Comparison of ENCODE assay signal across 10 cellular contexts in genomic region chr12:13164859-13165577, GRCh38. TPM values are rescaled to one million over a fixed set of nuclear protein-coding genes. Genes with fewer than 3 reads are reported as not detected.
A peak's percentile ranks its signal among the peaks of the same experiment; 100 is the strongest.
DNase-seq lines count a peak whose midpoint lies in the region; ATAC-seq and TF ChIP-seq lines count a peak whose summit lies in the region.
"Had no signal": no experiment of that assay in that cellular context is flagged by ENCODE, and none has a peak within 500 bp of the region (broad histone marks: within the 10 kb centered on the region; RNA-seq: fewer than 3 reads in every experiment).

No MANE protein-coding gene starts in this region.

- peak overlapping the region; percentile 59 for H3K27ac Mint-ChIP-seq in activated naive CD8-positive, alpha-beta T cell
- H3K27ac Mint-ChIP-seq in activated naive CD8-positive, alpha-beta T cell treated with anti-CD3 and anti-CD28 coated beads, Interleukin-2, amount 50 U/mL, for 24 hours = no peak overlapping the region

- H3K4me1 ChIP-seq in RWPE2 (ENCODE audit: insufficient read depth, poor library complexity, severe bottlenecking) (peaks cover 25% of the 10 kb centered on the region), upper lobe of left lung (peaks cover 8 to 14% (median 10%) of the 10 kb centered on the region in 4 donors)

- H3K27ac ChIP-seq in RWPE2 (ENCODE audit: poor library complexity, severe bottlenecking) (peak overlapping the region; percentile 71), upper lobe of left lung (peak overlapping the region; percentile 6 to 53 (median 37))

- peak overlapping the region; percentile 28 for H3K4me3 Mint-ChIP-seq in activated naive CD8-positive, alpha-beta T cell
- no peak overlapping the region for H3K4me3 Mint-ChIP-seq in activated naive CD8-positive, alpha-beta T cell treated with anti-CD3 and anti-CD28 coated beads, Interleukin-2, amount 50 U/mL, for 24 hours

- TF ChIP-seq CTCF in RWPE2 (IDR thresholded peaks at IDR 0.05; ENCODE audit: poor library complexity, severe bottlenecking) (no peak), upper lobe of left lung (IDR thresholded peaks at IDR 0.05) (no peak)

- H3K36me3 ChIP-seq in RWPE2 (ENCODE audit: low read depth) = no peaks in the 10 kb centered on the region
- H3K36me3 ChIP-seq in upper lobe of left lung = no peaks in the 10 kb centered on the region
- H3K36me3 ChIP-seq: left lung had no signal

- no peak for TF ChIP-seq EP300 in upper lobe of left lung (IDR thresholded peaks at IDR 0.05)

- peaks cover 24% of the 10 kb centered on the region for H3K4me1 Mint-ChIP-seq in activated naive CD8-positive, alpha-beta T cell (ENCODE audit: low read depth)
- H3K4me1 Mint-ChIP-seq in activated naive CD8-positive, alpha-beta T cell treated with anti-CD3 and anti-CD28 coated beads, Interleukin-2, amount 50 U/mL, for 24 hours = peaks cover 27% of the 10 kb centered on the region

- H3K4me3 ChIP-seq in RWPE2 (ENCODE audit: severe bottlenecking) (no peak overlapping the region), upper lobe of left lung (no peak overlapping the region)
- H3K4me3 ChIP-seq: left lung had no signal

- DNase-seq in activated naive CD8-positive, alpha-beta T cell treated with anti-CD3 and anti-CD28 coated beads, Interleukin-2, amount 50 U/mL, for 24 hours = no peak
- no peak for DNase-seq in RWPE2 (ENCODE audit: low spot score)
- peak; percentile 67 for DNase-seq in glomerular endothelial cell (ENCODE audit: extremely low read depth, low read depth, low spot score)
- DNase-seq in upper lobe of left lung = no peak
- no peak for DNase-seq in NCI-H1436 treated with DMSO at 0.1 percent for 48 hours (lab: John Stamatoyannopoulos, UW)
- no peak for DNase-seq in medulla oblongata (ENCODE audit: extremely low spot score)

- no peaks in the 10 kb centered on the region for H3K36me3 Mint-ChIP-seq in activated naive CD8-positive, alpha-beta T cell
- no peaks in the 10 kb centered on the region for H3K36me3 Mint-ChIP-seq in activated naive CD8-positive, alpha-beta T cell treated with anti-CD3 and anti-CD28 coated beads, Interleukin-2, amount 50 U/mL, for 24 hours (ENCODE audit: low read depth)

- H3K27me3 Mint-ChIP-seq in activated naive CD8-positive, alpha-beta T cell = no peaks in the 10 kb centered on the region
- H3K27me3 Mint-ChIP-seq in activated naive CD8-positive, alpha-beta T cell treated with anti-CD3 and anti-CD28 coated beads, Interleukin-2, amount 50 U/mL, for 24 hours = peaks cover 2% of the 10 kb centered on the region

- H3K27me3 ChIP-seq in RWPE2 (ENCODE audit: insufficient read depth, poor library complexity, severe bottlenecking) = no peaks in the 10 kb centered on the region
- no peaks in the 10 kb centered on the region for H3K27me3 ChIP-seq in upper lobe of left lung
- H3K27me3 ChIP-seq: left lung had no signal

- H3K9me3 Mint-ChIP-seq in activated naive CD8-positive, alpha-beta T cell (ENCODE audit: low read depth) = no peaks in the 10 kb centered on the region
- H3K9me3 Mint-ChIP-seq in activated naive CD8-positive, alpha-beta T cell treated with anti-CD3 and anti-CD28 coated beads, Interleukin-2, amount 50 U/mL, for 24 hours = peaks cover 5% of the 10 kb centered on the region
- H3K9me3 Mint-ChIP-seq: effector memory CD8-positive, alpha-beta T cell had no signal

- no peaks in the 10 kb centered on the region for H3K9me3 ChIP-seq in RWPE2 (ENCODE audit: severe bottlenecking)
- no peaks in the 10 kb centered on the region for H3K9me3 ChIP-seq in upper lobe of left lung
- H3K9me3 ChIP-seq: left lung had no signal

- TF ChIP-seq POLR2A in upper lobe of left lung (IDR thresholded peaks at IDR 0.05) = no peak

- WGBS in upper lobe of left lung, 2 donors = 55 to 67% methylated on average over 5 of the region's 5 CpGs

- no peak for ATAC-seq in activated naive CD8-positive, alpha-beta T cell treated with anti-CD3 and anti-CD28 coated beads, Interleukin-2, amount 50 U/mL, for 24 hours
- ATAC-seq in RWPE2 (ENCODE audit: low read depth) = no peak
- no peak for ATAC-seq in upper lobe of left lung (ENCODE audit: low FRiP score in 2 of 2)
- ATAC-seq in HG03571 (IDR thresholded peaks at IDR 0.05; ENCODE audit: unreplicated experiment) = no peak

RNA-seq across cellular contexts. Expression of gene EMP1, which starts 31.5 kb away (rescaled TPM):
- total RNA-seq in glomerular endothelial cell = 744 and 1,093 TPM in 2 replicates
- 100 to 1,000 TPM in 4 of 6 donors, 10 to 100 TPM in 2; 18.9 to 360 (median 165) TPM for total RNA-seq in upper lobe of left lung
